16 cellular contexts compared by ENCODE assay signal in the genomic region with DNA sequence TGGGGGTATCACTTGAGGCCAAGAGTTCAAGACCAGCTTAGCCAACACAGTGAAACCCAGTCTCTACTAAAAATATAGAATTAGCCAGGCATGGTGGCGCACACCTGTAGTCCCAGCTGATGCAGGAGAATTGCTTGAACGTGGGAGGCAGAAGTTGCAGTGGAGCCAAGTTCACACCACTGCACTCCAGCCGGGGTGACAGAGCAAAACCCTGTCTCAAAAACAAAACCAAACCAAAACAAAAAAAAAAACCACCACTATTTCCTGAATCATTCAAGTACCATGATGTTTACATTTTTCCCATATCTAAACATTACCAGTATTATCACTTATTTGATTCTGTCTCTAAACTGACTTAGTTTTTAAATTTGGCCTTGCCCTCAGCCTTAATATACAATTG. TPM values are rescaled to one million over a fixed set of nuclear protein-coding genes. Genes with fewer than 3 reads are reported as not detected.
DNase-seq lines count a peak whose midpoint lies in the region; ATAC-seq and TF ChIP-seq lines count a peak whose summit lies in the region.
"Had no signal": no experiment of that assay in that cellular context is flagged by ENCODE, and none has a peak within 500 bp of the region (broad histone marks: within the 10 kb centered on the region; RNA-seq: fewer than 3 reads in every experiment).

No MANE protein-coding gene starts in this region.

- H2AFZ ChIP-seq in PC-3 (ENCODE audit: low read length): no peak overlapping the region

- CTCF ChIA-PET in PC-3 (lab: Charles Lee): no interaction called here

- no peaks in the 10 kb centered on the region for H4K20me1 ChIP-seq in PC-3 (ENCODE audit: low read length)

- peaks cover 16% of the 10 kb centered on the region for H3K36me3 ChIP-seq in PC-3 (ENCODE audit: low read depth, low read length)

- DNase-seq in activated naive CD4-positive, alpha-beta T cell treated with Interleukin-2 at 50 U/mL for 16 hours: peak; percentile 26
- no peak for DNase-seq in activated naive CD4-positive, alpha-beta T cell treated with anti-CD3 and anti-CD28 coated beads, Interleukin-2, amount 50 U/mL, for 16 hours
- DNase-seq in H4 (ENCODE audit: low spot score): peak; percentile 16
- DNase-seq in amniotic epithelial cell (ENCODE audit: low read depth): peak; percentile 34
- DNase-seq in iris pigment epithelial cell (ENCODE audit: low read depth): peak; percentile 71
- no peak for DNase-seq in C1 segment of cervical spinal cord (lab: John Stamatoyannopoulos, UW)
- no peak for DNase-seq in PC-3
- DNase-seq: DMS 273 treated with DMSO at 0.1 percent for 48 hours; glutamatergic neuron; MG63; NCI-H2081 treated with DMSO at 0.1 percent for 48 hours; NCI-H526; SK-N-SH; stimulated activated CD4-positive, alpha-beta T cell treated with anti-CD3 and anti-CD28 coated beads, Interleukin-15, amount 100 ng/mL, for 24 hours had no signal

- no peak overlapping the region for H3K9ac ChIP-seq in PC-3 (ENCODE audit: low read length)
- H3K9ac ChIP-seq: SK-N-SH had no signal

- no peaks in the 10 kb centered on the region for H3K79me2 ChIP-seq in PC-3 (ENCODE audit: low read length)

- H3K27me3 ChIP-seq in PC-3 (ENCODE audit: low read length): no peaks in the 10 kb centered on the region
- H3K27me3 ChIP-seq: MG63 had no signal

- no peaks in the 10 kb centered on the region for H3K9me3 ChIP-seq in PC-3 (ENCODE audit: low read length)
- H3K9me3 ChIP-seq: MG63, SK-N-SH had no signal

- TF ChIP-seq CTCF in PC-3 (conservative IDR thresholded peaks at IDR 0.05; ENCODE audit: low read depth, low read length): no peak

- no peak overlapping the region for H3K4me3 ChIP-seq in PC-3 (ENCODE audit: low read length)
- H3K4me3 ChIP-seq: coronary artery, MG63 had no signal

- BruUV-seq in PC-3 (replicated peaks; lab: Mats Ljungman, UMichigan): no TSS peak

- ATAC-seq in PC-3 (no peak), GM21447 (IDR thresholded peaks at IDR 0.05; ENCODE audit: unreplicated experiment) (no peak)

- no peaks in the 10 kb centered on the region for H3F3A ChIP-seq in PC-3 (ENCODE audit: low read length, unreplicated experiment)

- no peak overlapping the region for H3K27ac ChIP-seq in PC-3 (ENCODE audit: low read length)
- H3K27ac ChIP-seq: coronary artery had no signal

- POLR2A ChIA-PET in PC-3 (lab: Charles Lee; ENCODE audit: unreplicated experiment): no interaction called here

- H3K4me2 ChIP-seq in PC-3 (ENCODE audit: low read length): no peak overlapping the region
- H3K4me2 ChIP-seq: SK-N-SH had no signal

- H3K4me1 ChIP-seq in PC-3 (ENCODE audit: insufficient read depth, low read length): no peaks in the 10 kb centered on the region

- H3K9me2 ChIP-seq in PC-3 (replicated peaks; ENCODE audit: low read length): no peaks in the 10 kb centered on the region
- H3K9me2 ChIP-seq: SK-N-SH had no signal

- intact Hi-C loops in PC-3 (cut with micrococcal nuclease): no loop called here

RNA-seq across cellular contexts. Expression of a gene that starts 29.5 kb away (rescaled TPM):
- 16.4 and 25.3 TPM in 2 replicates for total RNA-seq in H4 (2014; rRNA removed; shearing (Covaris generic))
- total RNA-seq in PC-3 (2014; rRNA removed): 36.1 and 37.4 TPM in 2 replicates

Comparison
In these comparisons a context has a peak if more than half of its experiments do, and no peak if none do; other contexts are left out.
1. DNase-seq: peak in activated naive CD4-positive, alpha-beta T cell treated with Interleukin-2 at 50 U/mL for 16 hours (single experiment), H4 (single experiment), amniotic epithelial cell (single experiment) and iris pigment epithelial cell (single experiment); none in activated naive CD4-positive, alpha-beta T cell treated with anti-CD3 and anti-CD28 coated beads, Interleukin-2, amount 50 U/mL, for 16 hours (single experiment), C1 segment of cervical spinal cord (0 of 14) and PC-3 (single experiment).